ENCODE assay signal across 17 cellular contexts in the genomic region with DNA sequence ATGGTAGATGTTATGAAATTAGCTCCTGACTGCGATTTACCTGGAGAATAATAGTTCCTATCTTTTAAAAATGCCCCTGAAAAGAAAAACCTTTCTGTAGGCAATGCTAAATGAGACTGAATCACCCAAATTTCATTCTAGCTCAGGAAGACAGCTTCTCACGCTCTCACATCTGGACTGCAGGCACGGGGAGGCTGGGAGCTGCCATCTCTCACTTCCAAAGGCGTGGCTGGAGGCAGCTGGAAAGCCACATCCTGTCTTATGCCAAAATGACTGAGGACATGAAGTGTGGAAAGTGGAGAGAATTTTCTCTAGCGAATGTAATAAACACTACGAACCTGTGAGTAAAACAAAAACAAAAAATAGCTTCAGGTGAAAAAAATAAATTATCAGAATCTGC. TPM values are rescaled to one million over a fixed set of nuclear protein-coding genes. Genes with fewer than 3 reads are reported as not detected.
A peak's percentile ranks its signal among the peaks of the same experiment; 100 is the strongest.
DNase-seq lines count a peak whose midpoint lies in the region; ATAC-seq, FAIRE-seq and TF ChIP-seq lines count a peak whose summit lies in the region.
"Had no signal": no experiment of that assay in that cellular context is flagged by ENCODE, and none has a peak within 500 bp of the region (broad histone marks: within the 10 kb centered on the region; RNA-seq: fewer than 3 reads in every experiment).

No MANE protein-coding gene starts in this region.

- no peak overlapping the region for H3K27ac ChIP-seq in right atrium auricular region
- H3K27ac ChIP-seq: body of pancreas, heart right ventricle, left lung, spleen had no signal

- H3K4me3 Mint-ChIP-seq in activated naive CD4-positive, alpha-beta T cell treated with anti-CD3 and anti-CD28 coated beads for 36 hours, result no peak overlapping the region
- H3K4me3 Mint-ChIP-seq: activated CD4-positive, alpha-beta T cell treated with anti-CD3 and anti-CD28 coated beads, Interleukin-2, amount 10 ng/mL, durations not matched to agents 24 days and 14 days; GM23338; nephron progenitor cell had no signal

- H3K36me3 Mint-ChIP-seq in activated naive CD4-positive, alpha-beta T cell treated with anti-CD3 and anti-CD28 coated beads for 36 hours (ENCODE audit: low read depth), result no peaks in the 10 kb centered on the region

- TF ChIP-seq CTCF in right atrium auricular region (IDR thresholded peaks at IDR 0.05) (no peak), bronchial epithelial cell (IDR thresholded peaks at IDR 0.05; ENCODE audit: insufficient read depth, low read length, severe bottlenecking) (no peak)

- no peak overlapping the region for H3K4me3 ChIP-seq in right atrium auricular region
- no peak overlapping the region for H3K4me3 ChIP-seq in bronchial epithelial cell (ENCODE audit: low read depth, low read length)
- H3K4me3 ChIP-seq: body of pancreas, GM23338, heart right ventricle, left lung, spleen had no signal

- intact Hi-C loops in Right ventricle myocardium superior (cut with DNase I), result no loop called here
- intact Hi-C loops in activated naive CD4-positive, alpha-beta T cell treated with anti-CD3 and anti-CD28 coated beads for 36 hours (cut with micrococcal nuclease), result no loop called here

- no peaks in the 10 kb centered on the region for H3K27me3 Mint-ChIP-seq in activated naive CD4-positive, alpha-beta T cell treated with anti-CD3 and anti-CD28 coated beads for 36 hours (ENCODE audit: low read depth)

- H3K4me1 Mint-ChIP-seq in activated naive CD4-positive, alpha-beta T cell treated with anti-CD3 and anti-CD28 coated beads for 36 hours (ENCODE audit: low read depth), result peaks cover 16% of the 10 kb centered on the region

- H3K9me3 Mint-ChIP-seq in activated naive CD4-positive, alpha-beta T cell treated with anti-CD3 and anti-CD28 coated beads for 36 hours, result no peaks in the 10 kb centered on the region
- H3K9me3 Mint-ChIP-seq: activated CD4-positive, alpha-beta T cell treated with anti-CD3 and anti-CD28 coated beads, Interleukin-2, amount 10 ng/mL, durations not matched to agents 24 days and 14 days; GM23338; nephron progenitor cell had no signal

- H3K4me1 ChIP-seq in right atrium auricular region, result no peaks in the 10 kb centered on the region
- H3K4me1 ChIP-seq: spleen had no signal

- no peak for FAIRE-seq in bronchial epithelial cell (lab: Jason Lieb, UNC)

- H3K27me3 ChIP-seq in right atrium auricular region (no peaks in the 10 kb centered on the region), bronchial epithelial cell (ENCODE audit: control insufficient read depth, insufficient read depth, low read length) (no peaks in the 10 kb centered on the region)
- H3K27me3 ChIP-seq: body of pancreas, left lung, spleen had no signal

- H3K36me3 ChIP-seq in right atrium auricular region (no peaks in the 10 kb centered on the region), bronchial epithelial cell (ENCODE audit: control insufficient read depth, insufficient read depth, low read length) (no peaks in the 10 kb centered on the region)
- H3K36me3 ChIP-seq: heart right ventricle, left lung, spleen had no signal

- H3K9me3 ChIP-seq in right atrium auricular region, result no peaks in the 10 kb centered on the region
- H3K9me3 ChIP-seq: body of pancreas, heart right ventricle, left lung, spleen had no signal

- CTCF ChIA-PET in activated naive CD4-positive, alpha-beta T cell treated with anti-CD3 and anti-CD28 coated beads for 36 hours (lab: Charles Lee), result interaction anchor here (1.5 to 2.1 kb wide), 3 partner anchors 16 to 137 kb away, joined by 5 to 9 read pairs (median 5); no protein-coding TSS in a partner anchor

- no peak overlapping the region for H3K27ac Mint-ChIP-seq in activated naive CD4-positive, alpha-beta T cell treated with anti-CD3 and anti-CD28 coated beads for 36 hours
- H3K27ac Mint-ChIP-seq: activated CD4-positive, alpha-beta T cell treated with anti-CD3 and anti-CD28 coated beads, Interleukin-2, amount 10 ng/mL, durations not matched to agents 24 days and 14 days; GM23338; nephron progenitor cell had no signal

- DNase-seq in Right ventricle myocardium superior, result peak; percentile 62
- DNase-seq in right atrium auricular region (ENCODE audit: low spot score), result no peak
- peak; percentile 27 for DNase-seq in bronchial epithelial cell (ENCODE audit: low read depth)
- DNase-seq in islet precursor cell, result peak; percentile 62
- no peak for DNase-seq in activated naive CD4-positive, alpha-beta T cell treated with anti-CD3 and anti-CD28 coated beads for 36 hours
- DNase-seq in AML-193 (lab: John Stamatoyannopoulos, UW), result no peak
- DNase-seq: activated CD4-positive, alpha-beta T cell treated with anti-CD3 and anti-CD28 coated beads, Interleukin-2, amount 10 ng/mL, durations not matched to agents 24 days and 14 days; body of pancreas; Caco-2; effector CD8-positive, alpha-beta T cell; left lung; nephron progenitor cell; spleen had no signal

- ATAC-seq in Right ventricle myocardium superior (ENCODE audit: poor library complexity), result peak; percentile 70
- no peak for ATAC-seq in HG03457 (IDR thresholded peaks at IDR 0.05; ENCODE audit: unreplicated experiment)
- no peak for ATAC-seq in GM18511 (IDR thresholded peaks at IDR 0.05; ENCODE audit: unreplicated experiment)
- ATAC-seq: body of pancreas, GM23338, left lung had no signal

RNA-seq across cellular contexts. Expression of gene UBL3, which starts 58.0 kb away (rescaled TPM):
- total RNA-seq in Right ventricle myocardium superior (21.1 TPM), right atrium auricular region (10 to 100 TPM; 20.4 to 26.4 TPM), bronchial epithelial cell (16.1 and 19.8 TPM in 2 replicates)
- total RNA-seq in activated naive CD4-positive, alpha-beta T cell treated with anti-CD3 and anti-CD28 coated beads for 36 hours, result 1 to 10 TPM; 8.3 to 8.5 TPM

Comparison
In these comparisons a context has a peak if more than half of its experiments do, and no peak if none do; other contexts are left out.
1. DNase-seq: peak in Right ventricle myocardium superior (single experiment), bronchial epithelial cell (single experiment) and islet precursor cell (single experiment); none in right atrium auricular region (single experiment), activated naive CD4-positive, alpha-beta T cell treated with anti-CD3 and anti-CD28 coated beads for 36 hours (single experiment) and AML-193 (0 of 2).